ENCODE assay signal across 13 cellular contexts in the genomic region with DNA sequence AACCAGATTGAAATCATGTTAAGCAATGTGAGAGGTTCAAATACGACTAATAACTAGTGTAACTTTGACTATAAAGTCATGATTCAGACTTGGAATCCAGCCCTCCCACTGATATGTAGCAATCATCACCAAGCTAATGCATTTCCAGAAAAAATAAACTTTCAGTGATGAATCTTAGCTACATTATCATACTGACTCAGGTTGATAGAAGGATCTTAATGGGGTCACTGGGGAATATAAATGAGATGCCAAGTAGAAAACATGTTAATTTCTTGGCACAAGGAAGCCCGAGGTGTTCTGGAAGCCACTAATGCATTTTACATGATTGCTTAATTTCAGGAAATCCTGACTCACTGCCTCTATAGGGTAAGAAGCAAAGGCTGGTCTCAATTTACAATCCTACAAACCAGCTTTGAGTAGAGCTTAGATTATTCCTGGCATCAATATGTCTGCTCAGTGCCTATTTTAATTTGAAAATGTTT.
DNase-seq lines count a peak whose midpoint lies in the region; ATAC-seq, FAIRE-seq and TF ChIP-seq lines count a peak whose summit lies in the region.
"Had no signal": no experiment of that assay in that cellular context is flagged by ENCODE, and none has a peak within 500 bp of the region (broad histone marks: within the 10 kb centered on the region; RNA-seq: fewer than 3 reads in every experiment).

No MANE protein-coding gene starts in this region.

- H3K27ac ChIP-seq in K562 (ENCODE audit: extremely low read depth, low read depth, low read length) = no peak overlapping the region
- H3K27ac ChIP-seq in lung (ENCODE audit: low read depth in 1 of 2, low read length in 1 of 2) = no peak overlapping the region
- no peak overlapping the region for H3K27ac ChIP-seq in Karpas-422 (ENCODE audit: low read length)

- TF ChIP-seq CTCF in K562 (IDR thresholded peaks at IDR 0.05 in 2 of 3, conservative IDR thresholded peaks at IDR 0.05 in 1 of 3; ENCODE audit: insufficient read depth in 2 of 3, low read depth in 1 of 3, low read length in 3 of 3) (no peak), lung (IDR thresholded peaks at IDR 0.05; ENCODE audit: control extremely low read depth, extremely low read depth) (no peak)

- H3K4me1 ChIP-seq in K562 (replicated peaks in 1 of 2; ENCODE audit: control insufficient read depth in 2 of 2, insufficient read depth in 2 of 2, low read length in 2 of 2) (no peaks in the 10 kb centered on the region), lung (ENCODE audit: control insufficient read depth in 2 of 2, insufficient read depth in 2 of 2, low read length in 2 of 2) (peaks cover 0 to 3% of the 10 kb centered on the region in 2 donors), Karpas-422 (ENCODE audit: low read length) (no peaks in the 10 kb centered on the region)

- no peaks in the 10 kb centered on the region for H3K9me2 ChIP-seq in Karpas-422 (replicated peaks; ENCODE audit: insufficient read depth, low read length)

- CTCF ChIA-PET in K562 (lab: Yijun Ruan, JAX; ENCODE audit: low intra/inter-chr PET ratio) = no interaction called here

- H2AFZ ChIP-seq in K562 (ENCODE audit: low read depth, low read length) = no peak overlapping the region
- H2AFZ ChIP-seq in Karpas-422 (ENCODE audit: low read length) = no peak overlapping the region

- H4K20me1 ChIP-seq in K562 (replicated peaks; ENCODE audit: control insufficient read depth, insufficient read depth, low read length) (no peaks in the 10 kb centered on the region), Karpas-422 (ENCODE audit: insufficient read depth, low read depth, low read length) (no peaks in the 10 kb centered on the region)

- TF ChIP-seq EP300 in Ishikawa (IDR thresholded peaks at IDR 0.05; ENCODE audit: borderline replicate concordance) = no peak
- TF ChIP-seq EP300 in K562 (IDR thresholded peaks at IDR 0.05; ENCODE audit: low read length) = no peak

- ATAC-seq in K562 (no peak), lung (ENCODE audit: insufficient read depth, low FRiP score) (peak; percentile 60), GM19328 (IDR thresholded peaks at IDR 0.05; ENCODE audit: unreplicated experiment) (no peak), HG02884 (IDR thresholded peaks at IDR 0.05; ENCODE audit: unreplicated experiment) (no peak), GM18502 (IDR thresholded peaks at IDR 0.05; ENCODE audit: poor library complexity, unreplicated experiment) (no peak)

- BruUV-seq in K562 (replicated peaks; lab: Mats Ljungman, UMichigan) = no TSS peak

- H3K9ac ChIP-seq in K562 (ENCODE audit: insufficient read depth in 1 of 2, low read depth in 2 of 2, low read length in 2 of 2) (no peak overlapping the region), Karpas-422 (ENCODE audit: low read length) (no peak overlapping the region)

- 8% methylated on average over 2 of the region's 2 CpGs for WGBS in K562 (ENCODE audit: insufficient coverage, low coverage, missing lambda C conversion rate)
- 14 to 17% methylated on average over 2 of the region's 2 CpGs for WGBS in lung, 2 donors

- FAIRE-seq in K562 (lab: Jason Lieb, UNC) = no peak

- TF ChIP-seq RAD21 in Ishikawa (IDR thresholded peaks at IDR 0.05; ENCODE audit: low read depth) (no peak), K562 (CRISPR knock-in tag; conservative IDR thresholded peaks at IDR 0.05 in 1 of 2, IDR thresholded peaks at IDR 0.05 in 1 of 2) (no peak)

- POLR2A ChIA-PET in K562 (lab: Yijun Ruan, JAX) = no interaction called here

- in situ Hi-C loops in Caki2 (cut with HindIII; ENCODE audit: low pct_unique_long_range_greater_than_20kb, low sequenced_read_pairs) (no loop called here), K562 (cut with MboI) (no loop called here)

- H3K4me3 ChIP-seq in K562 = no peak overlapping the region
- no peak overlapping the region for H3K4me3 ChIP-seq in lung
- H3K4me3 ChIP-seq in Karpas-422 (ENCODE audit: low read length) = no peak overlapping the region

- DNase-seq in Caki2 (ENCODE audit: low read depth) (peak; percentile 49), K562 (ENCODE audit: extremely low read depth in 1 of 4, low spot score in 3 of 4) (no peak), lung (ENCODE audit: low spot score) (no peak), Karpas-422 (no peak)
- DNase-seq: activated CD4-positive, alpha-beta T cell treated with anti-CD3 and anti-CD28 coated beads, Interleukin-2, amount 10 ng/mL, durations not matched to agents 7 days and 5 days; anterior cingulate cortex; SHP77 treated with DMSO at 0.1 percent for 48 hours; stimulated activated CD4-positive, alpha-beta T cell treated with anti-CD3 and anti-CD28 coated beads, Interleukin-15, amount 100 ng/mL, for 24 hours; substantia nigra had no signal

- H3K36me3 ChIP-seq in K562 (ENCODE audit: control insufficient read depth, insufficient read depth, low read length) = no peaks in the 10 kb centered on the region
- no peaks in the 10 kb centered on the region for H3K36me3 ChIP-seq in lung (ENCODE audit: control insufficient read depth in 2 of 2, insufficient read depth in 2 of 2, low read length in 2 of 2)
- no peaks in the 10 kb centered on the region for H3K36me3 ChIP-seq in Karpas-422 (ENCODE audit: insufficient read depth, low read length)

- H3K4me2 ChIP-seq in K562 (ENCODE audit: insufficient read depth, low read length) (no peak overlapping the region), Karpas-422 (ENCODE audit: low read depth, low read length, poor library complexity, severe bottlenecking) (no peak overlapping the region)

- intact Hi-C loops in K562 (cut with micrococcal nuclease) = no loop called here

- H3K79me2 ChIP-seq in K562 (ENCODE audit: control insufficient read depth, insufficient read depth, low read length) = no peaks in the 10 kb centered on the region
- no peaks in the 10 kb centered on the region for H3K79me2 ChIP-seq in Karpas-422 (ENCODE audit: low read length)

- H3K9me1 ChIP-seq in K562 (ENCODE audit: control insufficient read depth, insufficient read depth, low read length) = no peaks in the 10 kb centered on the region

- no peak for TF ChIP-seq POLR2A in K562 (conservative IDR thresholded peaks at IDR 0.05)

- H3K9me3 ChIP-seq in K562 (replicated peaks; ENCODE audit: control insufficient read depth, insufficient read depth, low read depth, low read length) = no peaks in the 10 kb centered on the region
- H3K9me3 ChIP-seq in lung (ENCODE audit: control insufficient read depth in 2 of 2, insufficient read depth in 1 of 2, low read length in 1 of 2) = no peaks in the 10 kb centered on the region
- no peaks in the 10 kb centered on the region for H3K9me3 ChIP-seq in Karpas-422 (ENCODE audit: low read length)

- no peaks in the 10 kb centered on the region for H3K27me3 ChIP-seq in K562 (ENCODE audit: control insufficient read depth in 2 of 2, insufficient read depth in 2 of 2, low read length in 2 of 2)
- H3K27me3 ChIP-seq in lung (ENCODE audit: control insufficient read depth, insufficient read depth) = no peaks in the 10 kb centered on the region
- no peaks in the 10 kb centered on the region for H3K27me3 ChIP-seq in Karpas-422 (ENCODE audit: low read length)

TF ChIP-seq in Ishikawa, 13 proteins besides CTCF, POLR2A, EP300 and RAD21 (continues in another document):
- TF ChIP-seq TCF12 (IDR thresholded peaks at IDR 0.05; ENCODE audit: low read depth) (no peak), EGR1 (IDR thresholded peaks at IDR 0.05) (no peak), CEBPB (IDR thresholded peaks at IDR 0.05) (peak; percentile 81), TEAD4 (IDR thresholded peaks at IDR 0.05) (no peak)

TF ChIP-seq in K562, 482 proteins besides CTCF, POLR2A, EP300 and RAD21:
- no peak for TF ChIP-seq HDAC8 (tag; IDR thresholded peaks at IDR 0.05)
- TF ChIP-seq FOSL1 (tag; conservative IDR thresholded peaks at IDR 0.05) = 0 out of 2 replicates have a peak, but pooled peaks have one; percentile 18
- TF ChIP-seq CEBPG (CRISPR knock-in tag; IDR thresholded peaks at IDR 0.05) = no peak
- peak; percentile 71 to 78 for TF ChIP-seq CEBPG (tag; conservative IDR thresholded peaks at IDR 0.05 in 1 of 2, IDR thresholded peaks at IDR 0.05 in 1 of 2)
- peak; percentile 68 for TF ChIP-seq CEBPB (tag; IDR thresholded peaks at IDR 0.05)
- TF ChIP-seq ELF2 (CRISPR knock-in tag; IDR thresholded peaks at IDR 0.05) = no peak
- TF ChIP-seq BDP1 (IDR thresholded peaks at IDR 0.05; ENCODE audit: insufficient read depth, insufficient read length) = no peak
